In genomic region chr6:20978176-20978614, GRCh38 we compare ENCODE assay signal across 10 cellular contexts.
A peak's percentile ranks its signal among the peaks of the same experiment; 100 is the strongest.
DNase-seq lines count a peak whose midpoint lies in the region; ATAC-seq and TF ChIP-seq lines count a peak whose summit lies in the region.
"Had no signal": no experiment of that assay in that cellular context is flagged by ENCODE, and none has a peak within 500 bp of the region (broad histone marks: within the 10 kb centered on the region; RNA-seq: fewer than 3 reads in every experiment).

No MANE protein-coding gene starts in this region.

- no peak overlapping the region for H3K9ac ChIP-seq in fibroblast of lung (ENCODE audit: insufficient read depth, low read length)

- no peak overlapping the region for H3K27ac ChIP-seq in fibroblast of lung (ENCODE audit: insufficient read depth, low read length)

- ATAC-seq in GM19467 (IDR thresholded peaks at IDR 0.05; ENCODE audit: unreplicated experiment) (peak; percentile 72), HG03108 (IDR thresholded peaks at IDR 0.05; ENCODE audit: unreplicated experiment) (peak; percentile 75)

- no peaks in the 10 kb centered on the region for H4K20me1 ChIP-seq in fibroblast of lung (ENCODE audit: control insufficient read depth, extremely low read depth, insufficient read depth, low read length)

- in situ Hi-C loops in GM13976 (cut with MboI; ENCODE audit: low sequenced_read_pairs, unreplicated experiment) = no loop called here

- no peaks in the 10 kb centered on the region for H3K9me3 ChIP-seq in fibroblast of lung (ENCODE audit: control insufficient read depth, insufficient read depth, low read depth, low read length)

- TF ChIP-seq CTCF in fibroblast of lung (conservative IDR thresholded peaks at IDR 0.05 in 1 of 2, IDR thresholded peaks at IDR 0.05 in 1 of 2; ENCODE audit: low read depth in 1 of 2, low read length in 2 of 2) (no peak), GM13976 (IDR thresholded peaks at IDR 0.05; ENCODE audit: borderline replicate concordance, control extremely low read depth, extremely low read depth, insufficient read depth, missing control alignments) (no peak)

- DNase-seq in GM04504 (ENCODE audit: low read depth) = peak; percentile 66
- peak; percentile 71 to 85 for DNase-seq in fibroblast of lung (ENCODE audit: low read depth in 2 of 2)
- no peak for DNase-seq in amniotic stem cell (lab: John Stamatoyannopoulos, UW)
- DNase-seq in H7 = no peak
- DNase-seq in NCI-H82 (lab: John Stamatoyannopoulos, UW) = no peak
- no peak for DNase-seq in GM13976 (ENCODE audit: low spot score)
- DNase-seq: naive B cell, NCI-H1436 treated with DMSO at 0.1 percent for 48 hours had no signal

- no peaks in the 10 kb centered on the region for H3K4me1 ChIP-seq in fibroblast of lung (ENCODE audit: control insufficient read depth, extremely low read depth, insufficient read depth, low read length)

- no peaks in the 10 kb centered on the region for H3K79me2 ChIP-seq in fibroblast of lung (ENCODE audit: control insufficient read depth, insufficient read depth, low read length)

- H3K36me3 ChIP-seq in fibroblast of lung (ENCODE audit: control insufficient read depth, insufficient read depth, low read length) = no peaks in the 10 kb centered on the region
- no peaks in the 10 kb centered on the region for H3K36me3 ChIP-seq in H7 (replicated peaks; ENCODE audit: control insufficient read depth, insufficient read depth, low read length)

- H3K4me2 ChIP-seq in fibroblast of lung (ENCODE audit: extremely low read depth, insufficient read depth, low read length) = no peak overlapping the region

- no peak overlapping the region for H2AFZ ChIP-seq in fibroblast of lung (ENCODE audit: low read length)

- H3K4me3 ChIP-seq in fibroblast of lung (replicated peaks in 1 of 4; ENCODE audit: control extremely low read depth in 1 of 4, insufficient read depth in 1 of 4, low read depth in 3 of 4, low read length in 4 of 4) (no peak overlapping the region), H7 (ENCODE audit: insufficient read depth, low read depth, low read length) (no peak overlapping the region)

- H3K27me3 ChIP-seq in fibroblast of lung (ENCODE audit: control insufficient read depth, insufficient read depth, low read length) = no peaks in the 10 kb centered on the region
- no peaks in the 10 kb centered on the region for H3K27me3 ChIP-seq in H7 (ENCODE audit: control insufficient read depth, insufficient read depth, low read length)

Comparison
In these comparisons a context has a peak if more than half of its experiments do, and no peak if none do; other contexts are left out.
1. DNase-seq: peak in GM04504 (single experiment) and fibroblast of lung (2 of 2); none in amniotic stem cell (single experiment), H7 (single experiment), NCI-H82 (single experiment) and GM13976 (single experiment).